In the genomic region with DNA sequence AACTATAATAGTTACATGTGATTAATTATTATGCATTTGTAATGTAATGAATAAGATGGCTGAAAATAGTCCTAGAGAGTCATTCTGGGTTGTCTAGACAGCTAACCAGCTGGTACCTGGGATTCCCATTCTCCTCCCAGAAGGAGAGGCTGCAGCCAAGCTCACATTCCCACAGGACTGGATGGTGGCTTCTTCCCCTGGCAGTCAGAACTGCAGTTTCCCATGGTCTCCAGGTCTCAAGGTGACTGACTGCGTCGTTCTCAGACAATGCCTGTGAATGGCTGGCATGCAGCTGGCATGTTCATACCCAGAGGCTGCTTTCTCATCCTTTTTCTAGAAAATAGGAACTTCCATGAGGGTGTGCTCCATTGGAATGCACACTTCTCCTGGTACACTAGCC, we compare ENCODE assay signal across 27 cellular contexts. TPM values are rescaled to one million over a fixed set of nuclear protein-coding genes. Genes with fewer than 3 reads are reported as not detected.
"Had no signal": no experiment of that assay in that cellular context is flagged by ENCODE, and none has a peak within 500 bp of the region (broad histone marks: within the 10 kb centered on the region; RNA-seq: fewer than 3 reads in every experiment).

No MANE protein-coding gene starts in this region.

- H3K4me1 ChIP-seq: colonic mucosa, heart right ventricle, left ventricle myocardium inferior, lower lobe of right lung, psoas muscle, right lobe of liver, spleen, stomach, transverse colon had no signal

- H3K4me3 Mint-ChIP-seq: naive B cell, nephron had no signal

- H3K36me3 ChIP-seq: colonic mucosa, heart right ventricle, left ventricle myocardium inferior, lower lobe of right lung, right lobe of liver, spleen, stomach, thoracic aorta, transverse colon had no signal

- DNase-seq: cerebellar nuclear complex; colonic mucosa; effector CD4-positive, alpha-beta T cell; heart right ventricle; hypothalamus; left ventricle myocardium inferior; lower lobe of right lung; mesenchymal stem cell; midbrain; naive B cell; psoas muscle; retina; right lobe of liver; spleen; stimulated activated CD4-positive, alpha-beta T cell treated with anti-CD3 and anti-CD28 coated beads, Interleukin-2, amount 100 ng/mL, for 24 hours; stimulated activated CD4-positive, alpha-beta T cell treated with anti-CD3 and anti-CD28 coated beads, Interleukin-4, amount 100 ng/mL, for 4 hours; stimulated activated naive CD4-positive, alpha-beta T cell; stomach; substantia nigra; transverse colon had no signal

- H3K4me1 Mint-ChIP-seq: naive B cell, nephron had no signal

- H3K9me3 Mint-ChIP-seq: nephron had no signal

- H3K27ac Mint-ChIP-seq: naive B cell, nephron had no signal

- H3K4me3 ChIP-seq: colonic mucosa, heart right ventricle, left ventricle myocardium inferior, lower lobe of right lung, psoas muscle, right lobe of liver, spleen, stomach, thoracic aorta, transverse colon had no signal

- H3K27ac ChIP-seq: colonic mucosa, heart right ventricle, left ventricle myocardium inferior, lower lobe of right lung, psoas muscle, right lobe of liver, spleen, stomach, thoracic aorta, transverse colon had no signal

- ATAC-seq: heart right ventricle, lower lobe of right lung, psoas muscle, right lobe of liver had no signal

- H3K27me3 ChIP-seq: colonic mucosa, heart right ventricle, right lobe of liver, spleen, stomach, transverse colon had no signal

- H3K36me3 Mint-ChIP-seq: naive B cell had no signal

- H3K9me3 ChIP-seq: colonic mucosa, heart right ventricle, left ventricle myocardium inferior, lower lobe of right lung, right lobe of liver, spleen, stomach, thoracic aorta, transverse colon had no signal

RNA-seq across cellular contexts. Expression of a gene that starts 21.3 kb away (rescaled TPM):
- total RNA-seq: colonic mucosa, dermis microvascular lymphatic vessel endothelial cell, frontal cortex, heart right ventricle, left ventricle myocardium inferior, lower lobe of right lung, omental fat pad, psoas muscle, right lobe of liver, skeletal muscle tissue, spleen, stomach, thoracic aorta, transverse colon, ureter had no signal
